In genomic region chr13:98345103-98345899, GRCh38 we compare ENCODE assay signal across 1 cellular context.
TF ChIP-seq lines count a peak whose summit lies in the region.

No MANE protein-coding gene starts in this region.

TF ChIP-seq in WTC11, 78 proteins besides CTCF, POLR2A, EP300 and RAD21 (continued from another document):
- no peak for TF ChIP-seq ZNF425 (CRISPR knock-in tag; conservative IDR thresholded peaks at IDR 0.05)
- TF ChIP-seq STAT6 (CRISPR knock-in tag; conservative IDR thresholded peaks at IDR 0.05; ENCODE audit: low read depth): no peak
- no peak for TF ChIP-seq E2F5 (CRISPR knock-in tag; IDR thresholded peaks at IDR 0.05)
TF ChIP-seq in WTC11: peak in this region for 0.
